ENCODE assay signal across 3 cellular contexts in genomic region chr6:14835122-14835521, GRCh38.
"Had no signal": no experiment of that assay in that cellular context is flagged by ENCODE, and none has a peak within 500 bp of the region (broad histone marks: within the 10 kb centered on the region; RNA-seq: fewer than 3 reads in every experiment).

No MANE protein-coding gene starts in this region.

- DNase-seq: GDM1, GF-D8 had no signal

- H3K4me3 ChIP-seq: GM12878 had no signal

- ATAC-seq: GM12878 had no signal
